In the genomic region with DNA sequence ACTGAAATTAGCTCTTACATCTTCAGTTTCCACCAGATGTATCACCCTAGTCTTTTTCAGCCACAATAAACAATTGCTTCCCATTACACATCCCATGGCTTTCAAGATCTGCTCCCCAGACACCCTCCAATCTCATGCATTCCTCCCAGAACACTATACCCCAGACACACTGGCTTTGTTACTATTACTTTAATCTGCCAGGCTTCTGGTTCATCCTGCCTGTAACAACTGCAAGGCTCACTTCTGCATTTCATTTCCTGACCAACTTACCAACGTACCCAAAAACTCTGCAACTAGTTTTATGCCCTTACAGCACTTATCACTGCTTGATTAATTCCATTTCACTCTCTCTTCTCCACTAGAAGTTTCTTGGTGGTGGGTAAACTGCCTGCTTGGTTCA, we compare ENCODE assay signal across 11 cellular contexts. TPM values are rescaled to one million over a fixed set of nuclear protein-coding genes. Genes with fewer than 3 reads are reported as not detected.
DNase-seq lines count a peak whose midpoint lies in the region; ATAC-seq and TF ChIP-seq lines count a peak whose summit lies in the region.
"Had no signal": no experiment of that assay in that cellular context is flagged by ENCODE, and none has a peak within 500 bp of the region (broad histone marks: within the 10 kb centered on the region; RNA-seq: fewer than 3 reads in every experiment).

No MANE protein-coding gene starts in this region.

- H3K36me3 ChIP-seq in DOHH2 (ENCODE audit: control insufficient read depth, low read length) (peaks cover 53% of the 10 kb centered on the region), uterus (no peaks in the 10 kb centered on the region)

- peaks cover 66% of the 10 kb centered on the region for H3F3A ChIP-seq in DOHH2 (ENCODE audit: control insufficient read depth, insufficient read depth)

- ATAC-seq in esophagus mucosa, result no peak

- TF ChIP-seq POLR2A in uterus (IDR thresholded peaks at IDR 0.05), result no peak

- peaks cover 15% of the 10 kb centered on the region; the same call in 1 of the 2 replicates for H4K20me1 ChIP-seq in DOHH2 (ENCODE audit: control insufficient read depth, insufficient read depth, low read depth, low read length)

- H3K4me2 ChIP-seq in DOHH2 (ENCODE audit: low read length), result peak overlapping the region; percentile 87

- H3K9me3 Mint-ChIP-seq in HFFc6 (peaks cover 6% of the 10 kb centered on the region), mesothelial cell of epicardium (peaks cover 3% of the 10 kb centered on the region)
- no peaks in the 10 kb centered on the region for H3K9me3 Mint-ChIP-seq in activated T-helper 1 cell treated with anti-CD3 and anti-CD28 coated beads, Interleukin-12 subunit alpha, Interleukin-12 subunit beta, Interleukin-2, Interleukin-4 antibody, amounts not matched to agents 30 ng/mL and 10 ng/mL and 1 ng/mL, durations not matched to agents 14 hours and 24 hours and 36 hours

- H3K4me1 ChIP-seq in DOHH2 (ENCODE audit: control insufficient read depth, low read length), result peaks cover 27% of the 10 kb centered on the region
- peaks cover 0 to 4% of the 10 kb centered on the region in 2 donors for H3K4me1 ChIP-seq in uterus

- H3K79me2 ChIP-seq in DOHH2 (ENCODE audit: control insufficient read depth, low read length), result peaks cover 35% of the 10 kb centered on the region

- H3K27me3 ChIP-seq in DOHH2 (ENCODE audit: control insufficient read depth, low read length), result no peaks in the 10 kb centered on the region
- no peaks in the 10 kb centered on the region for H3K27me3 ChIP-seq in uterus
- H3K27me3 ChIP-seq: ascending aorta, SJSA1 had no signal

- H3K27ac ChIP-seq in DOHH2 (ENCODE audit: low read depth, low read length), result peak overlapping the region; percentile 84
- H3K27ac ChIP-seq in uterus, result no peak overlapping the region
- H3K27ac ChIP-seq: ascending aorta, SJSA1 had no signal

- H3K9me3 ChIP-seq in DOHH2 (ENCODE audit: control insufficient read depth, insufficient read depth, low read length) (no peaks in the 10 kb centered on the region), uterus (no peaks in the 10 kb centered on the region)
- H3K9me3 ChIP-seq: ascending aorta, SJSA1 had no signal

- peaks cover 34% of the 10 kb centered on the region for H3K36me3 Mint-ChIP-seq in HFFc6 (ENCODE audit: low read depth)
- H3K36me3 Mint-ChIP-seq in activated T-helper 1 cell treated with anti-CD3 and anti-CD28 coated beads, Interleukin-12 subunit alpha, Interleukin-12 subunit beta, Interleukin-2, Interleukin-4 antibody, amounts not matched to agents 30 ng/mL and 10 ng/mL and 1 ng/mL, durations not matched to agents 14 hours and 24 hours and 36 hours (ENCODE audit: low read depth), result peaks cover 44% of the 10 kb centered on the region
- peaks cover 18% of the 10 kb centered on the region for H3K36me3 Mint-ChIP-seq in mesothelial cell of epicardium

- in situ Hi-C loops in GM13976 (cut with MboI; ENCODE audit: low sequenced_read_pairs, unreplicated experiment), result no loop called here

- H3K27ac Mint-ChIP-seq in HFFc6, result peak overlapping the region; percentile 53
- H3K27ac Mint-ChIP-seq in activated T-helper 1 cell treated with anti-CD3 and anti-CD28 coated beads, Interleukin-12 subunit alpha, Interleukin-12 subunit beta, Interleukin-2, Interleukin-4 antibody, amounts not matched to agents 30 ng/mL and 10 ng/mL and 1 ng/mL, durations not matched to agents 14 hours and 24 hours and 36 hours, result peak overlapping the region; percentile 54
- H3K27ac Mint-ChIP-seq in mesothelial cell of epicardium, result peak overlapping the region; percentile 62

- H3K9me2 ChIP-seq in DOHH2 (replicated peaks; ENCODE audit: control insufficient read depth, low read length), result no peaks in the 10 kb centered on the region

- DNase-seq in HFFc6 (no peak), mesothelial cell of epicardium (ENCODE audit: low spot score in 2 of 2, unreplicated experiment in 2 of 2) (no peak), COLO829 (ENCODE audit: low spot score) (no peak), uterus (no peak), GM13976 (ENCODE audit: low spot score) (no peak)
- DNase-seq in activated T-helper 1 cell treated with anti-CD3 and anti-CD28 coated beads, Interleukin-12 subunit alpha, Interleukin-12 subunit beta, Interleukin-2, Interleukin-4 antibody, amounts not matched to agents 30 ng/mL and 10 ng/mL and 1 ng/mL, durations not matched to agents 14 hours and 24 hours and 36 hours (ENCODE audit: low spot score), result no peak
- DNase-seq: kidney had no signal

- H3K4me3 ChIP-seq in DOHH2 (ENCODE audit: low read length), result peak overlapping the region; percentile 83
- no peak overlapping the region for H3K4me3 ChIP-seq in uterus
- H3K4me3 ChIP-seq: ascending aorta, SJSA1 had no signal

- TF ChIP-seq CTCF in DOHH2 (IDR thresholded peaks at IDR 0.05; ENCODE audit: low read depth, low read length, poor library complexity, severe bottlenecking) (no peak), HFFc6 (IDR thresholded peaks at IDR 0.05) (no peak), mesothelial cell of epicardium (IDR thresholded peaks at IDR 0.05; ENCODE audit: unreplicated experiment) (no peak), uterus (IDR thresholded peaks at IDR 0.05) (no peak), GM13976 (IDR thresholded peaks at IDR 0.05; ENCODE audit: borderline replicate concordance, control extremely low read depth, extremely low read depth, insufficient read depth, missing control alignments) (no peak)

- H3K27me3 Mint-ChIP-seq in HFFc6 (ENCODE audit: insufficient read depth), result peaks cover 7% of the 10 kb centered on the region
- no peaks in the 10 kb centered on the region for H3K27me3 Mint-ChIP-seq in activated T-helper 1 cell treated with anti-CD3 and anti-CD28 coated beads, Interleukin-12 subunit alpha, Interleukin-12 subunit beta, Interleukin-2, Interleukin-4 antibody, amounts not matched to agents 30 ng/mL and 10 ng/mL and 1 ng/mL, durations not matched to agents 14 hours and 24 hours and 36 hours (ENCODE audit: insufficient read depth)
- no peaks in the 10 kb centered on the region for H3K27me3 Mint-ChIP-seq in mesothelial cell of epicardium (ENCODE audit: low read depth)

- peaks cover 16% of the 10 kb centered on the region for H3K4me1 Mint-ChIP-seq in HFFc6 (ENCODE audit: low read depth)
- peaks cover 29% of the 10 kb centered on the region for H3K4me1 Mint-ChIP-seq in activated T-helper 1 cell treated with anti-CD3 and anti-CD28 coated beads, Interleukin-12 subunit alpha, Interleukin-12 subunit beta, Interleukin-2, Interleukin-4 antibody, amounts not matched to agents 30 ng/mL and 10 ng/mL and 1 ng/mL, durations not matched to agents 14 hours and 24 hours and 36 hours (ENCODE audit: low read depth)
- peaks cover 37% of the 10 kb centered on the region for H3K4me1 Mint-ChIP-seq in mesothelial cell of epicardium

- intact Hi-C loops in activated T-helper 1 cell treated with anti-CD3 and anti-CD28 coated beads, Interleukin-12 subunit alpha, Interleukin-12 subunit beta, Interleukin-2, Interleukin-4 antibody, amounts not matched to agents 30 ng/mL and 10 ng/mL and 1 ng/mL, durations not matched to agents 14 hours and 24 hours and 36 hours (cut with micrococcal nuclease), result loop anchor here (5.0 to 10.0 kb wide), 4 partner anchors 455 to 1885 kb away; a partner anchor contains a TSS
- intact Hi-C loops in uterus (cut with DNase I; ENCODE audit: low total_unique reads), result no loop called here

- H3K4me3 Mint-ChIP-seq in HFFc6, result peak overlapping the region; percentile 99
- H3K4me3 Mint-ChIP-seq in activated T-helper 1 cell treated with anti-CD3 and anti-CD28 coated beads, Interleukin-12 subunit alpha, Interleukin-12 subunit beta, Interleukin-2, Interleukin-4 antibody, amounts not matched to agents 30 ng/mL and 10 ng/mL and 1 ng/mL, durations not matched to agents 14 hours and 24 hours and 36 hours, result peak overlapping the region; percentile 70
- H3K4me3 Mint-ChIP-seq in mesothelial cell of epicardium, result peak overlapping the region; percentile 18

RNA-seq across cellular contexts. Expression of a gene that starts 2.9 kb away (rescaled TPM):
- 100 to 1,000 TPM; 145 to 211 (median 166) TPM for total RNA-seq in HFFc6 (2021; fragmentation: NEBNext Ultra II Directional; extraction: Animal tissue kit (Norgen Biotek cat#: 25700))
- 123 and 145 TPM in 2 replicates for total RNA-seq in activated T-helper 1 cell treated with anti-CD3 and anti-CD28 coated beads, Interleukin-12 subunit alpha, Interleukin-12 subunit beta, Interleukin-2, Interleukin-4 antibody, amounts not matched to agents 30 ng/mL and 10 ng/mL and 1 ng/mL, durations not matched to agents 14 hours and 24 hours and 36 hours
- total RNA-seq in mesothelial cell of epicardium (97.6 to 107 TPM (median 107 TPM) in 3 replicates), uterus (100 to 1,000 TPM in 2 of 4 donors, 10 to 100 TPM in 2; 46.5 to 305 (median 175) TPM), esophagus mucosa (90.3 TPM)

RNA-seq across cellular contexts. Expression of a gene that starts 41.3 kb away (rescaled TPM):
- 10 to 100 TPM; 30.5 to 38.1 (median 36.1) TPM for total RNA-seq in HFFc6 (2021; fragmentation: NEBNext Ultra II Directional; extraction: Animal tissue kit (Norgen Biotek cat#: 25700))
- 8.1 and 10.5 TPM in 2 replicates for total RNA-seq in activated T-helper 1 cell treated with anti-CD3 and anti-CD28 coated beads, Interleukin-12 subunit alpha, Interleukin-12 subunit beta, Interleukin-2, Interleukin-4 antibody, amounts not matched to agents 30 ng/mL and 10 ng/mL and 1 ng/mL, durations not matched to agents 14 hours and 24 hours and 36 hours
- total RNA-seq in mesothelial cell of epicardium, result 4.2 to 7.2 TPM (median 5.3 TPM) in 3 replicates
- 10 to 100 TPM in 1 of 4 donors, 1 to 10 TPM in 3; 2.8 to 20.5 (median 7.0) TPM for total RNA-seq in uterus
- 2.4 TPM for total RNA-seq in esophagus mucosa

Comparison
In these comparisons a context has a peak if more than half of its experiments do, and no peak if none do; other contexts are left out.
1. H3K4me3 Mint-ChIP-seq: peak in every context shown above with its lines; median percentile 99 in HFFc6; 70 in activated T-helper 1 cell treated with anti-CD3 and anti-CD28 coated beads, Interleukin-12 subunit alpha, Interleukin-12 subunit beta, Interleukin-2, Interleukin-4 antibody, amounts not matched to agents 30 ng/mL and 10 ng/mL and 1 ng/mL, durations not matched to agents 14 hours and 24 hours and 36 hours; 18 in mesothelial cell of epicardium.